ENCODE assay signal across 10 cellular contexts in genomic region chr20:56422131-56422823, GRCh38. TPM values are rescaled to one million over a fixed set of nuclear protein-coding genes. Genes with fewer than 3 reads are reported as not detected.
DNase-seq lines count a peak whose midpoint lies in the region; ATAC-seq and TF ChIP-seq lines count a peak whose summit lies in the region.
"Had no signal": no experiment of that assay in that cellular context is flagged by ENCODE, and none has a peak within 500 bp of the region (broad histone marks: within the 10 kb centered on the region; RNA-seq: fewer than 3 reads in every experiment).

No MANE protein-coding gene starts in this region.

- DNase-seq in AG09319 (ENCODE audit: extremely low read depth, low read depth) (no peak), HL-60 (ENCODE audit: low read depth in 1 of 2, low spot score in 1 of 2) (peak in 1 of 2 experiments; percentile 45), kidney glomerular epithelial cell (lab: John Stamatoyannopoulos, UW) (peak; percentile 95), Caco-2 (no peak), mucosa of gallbladder (ENCODE audit: low spot score) (no peak), amygdala (lab: John Stamatoyannopoulos, UW) (no peak)
- DNase-seq in activated CD4-positive, alpha-beta memory T cell treated with anti-CD3 and anti-CD28 coated beads, Interleukin-2, amount 10 ng/mL, durations not matched to agents 7 days and 5 days, result no peak
- DNase-seq: pancreas had no signal

- peaks cover 20% of the 10 kb centered on the region for H3K4me1 ChIP-seq in Caco-2
- H3K4me1 ChIP-seq: pancreas, tibial artery had no signal

- H3K36me3 ChIP-seq in Caco-2 (ENCODE audit: control insufficient read depth, insufficient read depth, low read length), result no peaks in the 10 kb centered on the region
- H3K36me3 ChIP-seq: pancreas had no signal

- peaks cover 40% of the 10 kb centered on the region for H3K36me3 Mint-ChIP-seq in activated CD4-positive, alpha-beta memory T cell treated with anti-CD3 and anti-CD28 coated beads, Interleukin-2, amount 10 ng/mL, durations not matched to agents 7 days and 5 days (ENCODE audit: low read depth)
- no peaks in the 10 kb centered on the region for H3K36me3 Mint-ChIP-seq in Caco-2 (ENCODE audit: insufficient read depth, unreplicated experiment)

- H3K27ac ChIP-seq in HL-60 (replicated peaks), result peak overlapping the region; percentile 34
- H3K27ac ChIP-seq: pancreas, tibial artery had no signal

- H3K4me3 ChIP-seq in HL-60 (replicated peaks; ENCODE audit: insufficient read depth, low read length) (no peak overlapping the region), Caco-2 (ENCODE audit: low read depth, low read length) (no peak overlapping the region)
- H3K4me3 ChIP-seq: pancreas, tibial artery had no signal

- no peaks in the 10 kb centered on the region for H3K9me3 Mint-ChIP-seq in activated CD4-positive, alpha-beta memory T cell treated with anti-CD3 and anti-CD28 coated beads, Interleukin-2, amount 10 ng/mL, durations not matched to agents 7 days and 5 days
- no peaks in the 10 kb centered on the region for H3K9me3 Mint-ChIP-seq in Caco-2 (ENCODE audit: unreplicated experiment)

- H3K4me1 Mint-ChIP-seq in activated CD4-positive, alpha-beta memory T cell treated with anti-CD3 and anti-CD28 coated beads, Interleukin-2, amount 10 ng/mL, durations not matched to agents 7 days and 5 days, result peaks cover 68% of the 10 kb centered on the region
- peaks cover 27% of the 10 kb centered on the region for H3K4me1 Mint-ChIP-seq in Caco-2 (ENCODE audit: low read depth, unreplicated experiment)

- CTCF ChIA-PET in activated CD4-positive, alpha-beta memory T cell treated with anti-CD3 and anti-CD28 coated beads, Interleukin-2, amount 10 ng/mL, durations not matched to agents 7 days and 5 days (lab: Charles Lee), result interaction anchor here (1.1 to 1.8 kb wide), 2 partner anchors 9 to 94 kb away, joined by 3 to 6 read pairs; no protein-coding TSS in a partner anchor
- CTCF ChIA-PET in Caco-2 (lab: Charles Lee), result interaction anchor here (1.4 kb wide), 1 partner anchor 30 kb away, joined by 4 read pairs; the partner anchor contains the start of genes AURKA and CSTF1

- no peaks in the 10 kb centered on the region for H3K27me3 ChIP-seq in HL-60 (ENCODE audit: insufficient read depth, poor library complexity, severe bottlenecking)
- no peaks in the 10 kb centered on the region for H3K27me3 ChIP-seq in Caco-2 (replicated peaks; ENCODE audit: control insufficient read depth, insufficient read depth, low read length)
- H3K27me3 ChIP-seq: pancreas, tibial artery had no signal

- no TSS peak for BruUV-seq in Caco-2 (replicated peaks; lab: Mats Ljungman, UMichigan)

- peak; percentile 8; the same call in 1 of the 2 replicates for TF ChIP-seq CTCF in AG09319 (IDR thresholded peaks at IDR 0.05; ENCODE audit: low read depth, low read length)
- TF ChIP-seq CTCF in HL-60 (IDR thresholded peaks at IDR 0.05; ENCODE audit: insufficient read depth, low read length), result no peak
- no peak for TF ChIP-seq CTCF in Caco-2 (IDR thresholded peaks at IDR 0.05; ENCODE audit: insufficient read depth in 1 of 2, low read depth in 1 of 2, low read length in 1 of 2, severe bottlenecking in 1 of 2, unreplicated experiment in 1 of 2)

- H3K27ac Mint-ChIP-seq in activated CD4-positive, alpha-beta memory T cell treated with anti-CD3 and anti-CD28 coated beads, Interleukin-2, amount 10 ng/mL, durations not matched to agents 7 days and 5 days, result peak overlapping the region; percentile 52
- no peak overlapping the region for H3K27ac Mint-ChIP-seq in Caco-2 (ENCODE audit: unreplicated experiment)

- ATAC-seq in GM18511 (IDR thresholded peaks at IDR 0.05; ENCODE audit: unreplicated experiment), result no peak

- H3K4me3 Mint-ChIP-seq in activated CD4-positive, alpha-beta memory T cell treated with anti-CD3 and anti-CD28 coated beads, Interleukin-2, amount 10 ng/mL, durations not matched to agents 7 days and 5 days, result peak overlapping the region; percentile 8
- no peak overlapping the region for H3K4me3 Mint-ChIP-seq in Caco-2 (ENCODE audit: unreplicated experiment)

- intact Hi-C loops in Caco-2 (cut with micrococcal nuclease; ENCODE audit: unreplicated experiment), result loop anchor here (1.0 kb wide), 1 partner anchor 36 kb away; no protein-coding TSS in a partner anchor

- no peaks in the 10 kb centered on the region for H3K27me3 Mint-ChIP-seq in activated CD4-positive, alpha-beta memory T cell treated with anti-CD3 and anti-CD28 coated beads, Interleukin-2, amount 10 ng/mL, durations not matched to agents 7 days and 5 days
- no peaks in the 10 kb centered on the region for H3K27me3 Mint-ChIP-seq in Caco-2 (ENCODE audit: insufficient read depth, unreplicated experiment)

- POLR2A ChIA-PET in activated CD4-positive, alpha-beta memory T cell treated with anti-CD3 and anti-CD28 coated beads, Interleukin-2, amount 10 ng/mL, durations not matched to agents 7 days and 5 days (lab: Charles Lee), result interaction anchor here (0.9 to 3.8 kb wide), 7 partner anchors 10 to 47 kb away, joined by 3 to 28 read pairs (median 4); partner anchors contain the start of genes AURKA, CASS4 and CSTF1
- POLR2A ChIA-PET in Caco-2 (lab: Charles Lee), result no interaction called here

- no peaks in the 10 kb centered on the region for H3K9me3 ChIP-seq in Caco-2
- H3K9me3 ChIP-seq: pancreas, tibial artery had no signal

RNA-seq across cellular contexts. Expression of gene CASS4, which starts 10.2 kb away (rescaled TPM):
- 10 to 100 TPM; 13.2 TPM for total RNA-seq in activated CD4-positive, alpha-beta memory T cell treated with anti-CD3 and anti-CD28 coated beads, Interleukin-2, amount 10 ng/mL, durations not matched to agents 7 days and 5 days
- total RNA-seq in Caco-2 (2022) (0.64 and 0.67 TPM in 2 replicates), mucosa of gallbladder (2.0 TPM)

RNA-seq across cellular contexts. Expression of gene CSTF1, which starts 29.8 kb away (rescaled TPM):
- total RNA-seq in activated CD4-positive, alpha-beta memory T cell treated with anti-CD3 and anti-CD28 coated beads, Interleukin-2, amount 10 ng/mL, durations not matched to agents 7 days and 5 days, result 10 to 100 TPM; 61.5 to 64.9 TPM
- total RNA-seq in Caco-2 (2022) (97.0 and 101 TPM in 2 replicates), mucosa of gallbladder (24.1 TPM)

RNA-seq across cellular contexts. Expression of gene AURKA, which starts 30.3 kb away (rescaled TPM):
- total RNA-seq in activated CD4-positive, alpha-beta memory T cell treated with anti-CD3 and anti-CD28 coated beads, Interleukin-2, amount 10 ng/mL, durations not matched to agents 7 days and 5 days, result 10 to 100 TPM; 91.9 to 95.4 TPM
- 216 and 233 TPM in 2 replicates for total RNA-seq in Caco-2 (2022)
- 4.6 TPM for total RNA-seq in mucosa of gallbladder

RNA-seq across cellular contexts. Expression of gene RTF2, which starts 46.1 kb away (rescaled TPM):
- 100 to 1,000 TPM; 121 TPM for total RNA-seq in activated CD4-positive, alpha-beta memory T cell treated with anti-CD3 and anti-CD28 coated beads, Interleukin-2, amount 10 ng/mL, durations not matched to agents 7 days and 5 days
- total RNA-seq in Caco-2 (2022), result 146 and 157 TPM in 2 replicates
- 79.2 TPM for total RNA-seq in mucosa of gallbladder

Comparison
In these comparisons a context has a peak if more than half of its experiments do, and no peak if none do; other contexts are left out.
1. RNA of gene AURKA, which starts 30.3 kb away (total RNA-seq): 216 to 233 TPM in Caco-2 and 91.9 to 95.4 TPM in activated CD4-positive, alpha-beta memory T cell treated with anti-CD3 and anti-CD28 coated beads, Interleukin-2, amount 10 ng/mL, durations not matched to agents 7 days and 5 days; 4.6 TPM in mucosa of gallbladder (single experiment); every median in the first group is over 10 times any median in the second.